ENCODE assay signal across 8 cellular contexts in genomic region chr1:17125756-17126237, GRCh38. TPM values are rescaled to one million over a fixed set of nuclear protein-coding genes. Genes with fewer than 3 reads are reported as not detected.
DNase-seq lines count a peak whose midpoint lies in the region; ATAC-seq and TF ChIP-seq lines count a peak whose summit lies in the region.

No MANE protein-coding gene starts in this region.

- DNase-seq in Caco-2 (peak; percentile 81 to 87), NT2/D1 (ENCODE audit: low read depth, low spot score) (peak; percentile 64), endothelial cell (ENCODE audit: low spot score) (peak; percentile 97), mucosa of gallbladder (ENCODE audit: low spot score) (peak; percentile 86)
- DNase-seq in activated CD8-positive, alpha-beta memory T cell treated with anti-CD3 and anti-CD28 coated beads, Interleukin-2, amount 50 U/mL, for 1 hour (ENCODE audit: extremely low read depth), result peak; percentile 46
- DNase-seq in stimulated activated CD8-positive, alpha-beta memory T cell treated with anti-CD3 and anti-CD28 coated beads, Interleukin-4, amount 100 ng/mL, for 4 hours (ENCODE audit: low read depth in 2 of 2, low spot score in 1 of 2), result peak; percentile 45 to 77

- H3K4me3 ChIP-seq in Caco-2 (ENCODE audit: low read depth, low read length), result no peak overlapping the region
- H3K4me3 ChIP-seq in NT2/D1 (ENCODE audit: insufficient read length, low read depth), result no peak overlapping the region

- no TSS peak for BruUV-seq in Caco-2 (replicated peaks; lab: Mats Ljungman, UMichigan)

- no peaks in the 10 kb centered on the region for H3K36me3 ChIP-seq in Caco-2 (ENCODE audit: control insufficient read depth, insufficient read depth, low read length)
- H3K36me3 ChIP-seq in NT2/D1 (ENCODE audit: insufficient read depth, insufficient read length, low read length), result no peaks in the 10 kb centered on the region

- no peaks in the 10 kb centered on the region for H3K36me3 Mint-ChIP-seq in Caco-2 (ENCODE audit: insufficient read depth, unreplicated experiment)
- no peaks in the 10 kb centered on the region for H3K36me3 Mint-ChIP-seq in endothelial cell (ENCODE audit: low read depth, unreplicated experiment)

- ATAC-seq in HG03095 (IDR thresholded peaks at IDR 0.05; ENCODE audit: unreplicated experiment) (peak; percentile 61), HG02763 (IDR thresholded peaks at IDR 0.05; ENCODE audit: unreplicated experiment) (no peak)

- intact Hi-C loops in Caco-2 (cut with micrococcal nuclease; ENCODE audit: unreplicated experiment), result loop anchor here (1.0 kb wide), 3 partner anchors 112 to 211 kb away; no protein-coding TSS in a partner anchor

- H3K9me3 Mint-ChIP-seq in Caco-2 (ENCODE audit: unreplicated experiment) (no peaks in the 10 kb centered on the region), endothelial cell (ENCODE audit: unreplicated experiment) (no peaks in the 10 kb centered on the region)

- CTCF ChIA-PET in Caco-2 (lab: Charles Lee), result interaction anchor here (0.6 to 0.7 kb wide), 2 partner anchors 110 to 149 kb away, joined by 3 to 7 read pairs; no protein-coding TSS in a partner anchor

- H3K4me1 Mint-ChIP-seq in Caco-2 (ENCODE audit: low read depth, unreplicated experiment) (peaks cover 6% of the 10 kb centered on the region), endothelial cell (ENCODE audit: unreplicated experiment) (peaks cover 5% of the 10 kb centered on the region)

- H3K27me3 ChIP-seq in Caco-2 (replicated peaks; ENCODE audit: control insufficient read depth, insufficient read depth, low read length) (no peaks in the 10 kb centered on the region), NT2/D1 (ENCODE audit: insufficient read depth, insufficient read length) (no peaks in the 10 kb centered on the region)

- H3K4me1 ChIP-seq in Caco-2, result peaks cover 17% of the 10 kb centered on the region
- peaks cover 5% of the 10 kb centered on the region for H3K4me1 ChIP-seq in NT2/D1 (ENCODE audit: insufficient read depth, insufficient read length)

- H3K27ac Mint-ChIP-seq in Caco-2 (ENCODE audit: unreplicated experiment), result no peak overlapping the region
- H3K27ac Mint-ChIP-seq in endothelial cell (ENCODE audit: unreplicated experiment), result no peak overlapping the region

- POLR2A ChIA-PET in Caco-2 (lab: Charles Lee), result no interaction called here

- H3K9me3 ChIP-seq in Caco-2 (no peaks in the 10 kb centered on the region), NT2/D1 (ENCODE audit: insufficient read depth, low read length) (no peaks in the 10 kb centered on the region)

- TF ChIP-seq CTCF in Caco-2 (IDR thresholded peaks at IDR 0.05; ENCODE audit: insufficient read depth in 1 of 2, low read depth in 1 of 2, low read length in 1 of 2, severe bottlenecking in 1 of 2, unreplicated experiment in 1 of 2) (peak; percentile 90 to 91), endothelial cell (IDR thresholded peaks at IDR 0.05; ENCODE audit: unreplicated experiment) (peak; percentile 93)

- H3K27me3 Mint-ChIP-seq in Caco-2 (ENCODE audit: insufficient read depth, unreplicated experiment) (no peaks in the 10 kb centered on the region), endothelial cell (ENCODE audit: unreplicated experiment) (peaks cover 4% of the 10 kb centered on the region)

- H3K4me3 Mint-ChIP-seq in Caco-2 (ENCODE audit: unreplicated experiment), result no peak overlapping the region
- H3K4me3 Mint-ChIP-seq in endothelial cell (ENCODE audit: unreplicated experiment), result no peak overlapping the region

- H3K9ac ChIP-seq in NT2/D1 (ENCODE audit: insufficient read length, low read depth), result peak overlapping the region; percentile 42

RNA-seq across cellular contexts. Expression of gene PADI2, which starts 6.5 kb away (rescaled TPM):
- total RNA-seq in Caco-2 (2022) (0.73 and 0.84 TPM in 2 replicates), endothelial cell (ENCODE audit: unreplicated experiment) (0.28 TPM), mucosa of gallbladder (8.6 TPM)

Comparison
In these comparisons a context has a peak if more than half of its experiments do, and no peak if none do; other contexts are left out.
1. DNase-seq: peak in every context shown above with its lines; median percentile 97 in endothelial cell; 86 in mucosa of gallbladder; 84 in Caco-2; 64 in NT2/D1; 61 in stimulated activated CD8-positive, alpha-beta memory T cell treated with anti-CD3 and anti-CD28 coated beads, Interleukin-4, amount 100 ng/mL, for 4 hours; 46 in activated CD8-positive, alpha-beta memory T cell treated with anti-CD3 and anti-CD28 coated beads, Interleukin-2, amount 50 U/mL, for 1 hour.